In the genomic region with DNA sequence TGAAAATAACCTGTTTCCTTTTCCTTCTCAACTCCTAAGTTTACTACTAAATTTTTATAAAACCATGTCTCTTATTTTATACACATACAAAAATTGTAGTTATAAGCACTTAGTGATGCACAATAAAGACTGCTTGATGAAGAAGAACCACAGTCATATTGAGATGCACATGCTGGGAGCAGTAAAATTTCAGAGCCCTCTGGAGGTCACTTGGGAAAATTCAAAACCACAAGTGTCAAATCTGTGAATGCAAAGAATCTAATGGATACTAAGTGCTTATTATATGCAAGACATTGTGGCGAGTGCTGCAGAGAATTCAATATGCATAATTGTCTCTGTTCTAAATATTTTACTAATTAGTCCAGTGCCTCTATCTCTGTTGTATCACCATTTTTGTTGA, we compare ENCODE assay signal across 13 cellular contexts.
DNase-seq lines count a peak whose midpoint lies in the region; TF ChIP-seq lines count a peak whose summit lies in the region.
"Had no signal": no experiment of that assay in that cellular context is flagged by ENCODE, and none has a peak within 500 bp of the region (broad histone marks: within the 10 kb centered on the region; RNA-seq: fewer than 3 reads in every experiment).

No MANE protein-coding gene starts in this region.

- peaks cover 39% of the 10 kb centered on the region for H3K27me3 ChIP-seq in neural progenitor cell
- H3K27me3 ChIP-seq: gastrocnemius medialis had no signal

- peak; percentile 29 for TF ChIP-seq CTCF in LNCaP clone FGC (IDR thresholded peaks at IDR 0.05; ENCODE audit: control insufficient read depth, extremely low read depth, insufficient read depth)
- peak; percentile 36 for TF ChIP-seq CTCF in astrocyte of the cerebellum (IDR thresholded peaks at IDR 0.05; ENCODE audit: low read depth, low read length, missing control alignments)
- peak; percentile 30 for TF ChIP-seq CTCF in neural progenitor cell (IDR thresholded peaks at IDR 0.05)

- no peaks in the 10 kb centered on the region for H4K20me1 ChIP-seq in neural progenitor cell (ENCODE audit: low read depth)

- H3K79me2 ChIP-seq in neural progenitor cell (ENCODE audit: low read depth), result no peaks in the 10 kb centered on the region

- peaks cover 11% of the 10 kb centered on the region for H3F3A ChIP-seq in neural progenitor cell (ENCODE audit: low read depth)

- DNase-seq in NCI-H1417 (lab: John Stamatoyannopoulos, UW), result peak in 2 of 3 experiments; percentile 2 to 3
- no peak for DNase-seq in NCI-H1417 treated with DMSO at 0.1 percent for 48 hours (lab: John Stamatoyannopoulos, UW)
- DNase-seq in LNCaP clone FGC (ENCODE audit: low read depth), result no peak
- DNase-seq in astrocyte of the cerebellum (ENCODE audit: low read depth), result no peak
- DNase-seq in neural progenitor cell (ENCODE audit: low spot score), result no peak
- no peak for DNase-seq in NCI-H2029 (lab: John Stamatoyannopoulos, UW)
- DNase-seq in kidney tubule cell (ENCODE audit: low spot score), result no peak
- DNase-seq in NOMO-1 (lab: John Stamatoyannopoulos, UW; ENCODE audit: unreplicated experiment in 2 of 2), result no peak
- DNase-seq: activated CD4-positive, alpha-beta T cell treated with anti-CD3 and anti-CD28 coated beads, Interleukin-2, amount 10 ng/mL, durations not matched to agents 7 days and 5 days; activated T-cell treated with anti-CD3 and anti-CD28 coated beads, Interleukin-2, amount 50 U/mL, for 72 hours; effector CD8-positive, alpha-beta T cell; gastrocnemius medialis; stimulated activated CD8-positive, alpha-beta memory T cell treated with anti-CD3 and anti-CD28 coated beads, Interleukin-4, amount 100 ng/mL, for 48 hours had no signal

- in situ Hi-C loops in astrocyte of the cerebellum (cut with HindIII; ENCODE audit: low sequenced_read_pairs), result no loop called here

- H3K4me1 Mint-ChIP-seq in neural progenitor cell, result peaks cover 18% of the 10 kb centered on the region
- H3K4me1 Mint-ChIP-seq: activated CD4-positive, alpha-beta T cell treated with anti-CD3 and anti-CD28 coated beads, Interleukin-2, amount 10 ng/mL, durations not matched to agents 7 days and 5 days had no signal

- H3K36me3 Mint-ChIP-seq in neural progenitor cell, result no peaks in the 10 kb centered on the region

- no peak overlapping the region for H3K27ac Mint-ChIP-seq in neural progenitor cell
- H3K27ac Mint-ChIP-seq: activated CD4-positive, alpha-beta T cell treated with anti-CD3 and anti-CD28 coated beads, Interleukin-2, amount 10 ng/mL, durations not matched to agents 7 days and 5 days; activated T-cell treated with anti-CD3 and anti-CD28 coated beads, Interleukin-2, amount 50 U/mL, for 72 hours had no signal

- H3K4me3 ChIP-seq in LNCaP clone FGC (ENCODE audit: low read depth, low read length) (no peak overlapping the region), astrocyte of the cerebellum (ENCODE audit: low read depth, low read length) (no peak overlapping the region), neural progenitor cell (no peak overlapping the region)
- H3K4me3 ChIP-seq: gastrocnemius medialis had no signal

- no peak overlapping the region for H3K9ac ChIP-seq in neural progenitor cell

- H3K36me3 ChIP-seq in neural progenitor cell, result no peaks in the 10 kb centered on the region
- H3K36me3 ChIP-seq: gastrocnemius medialis had no signal

- no peak overlapping the region for H3K4me2 ChIP-seq in neural progenitor cell

- no peaks in the 10 kb centered on the region for H3K9me3 ChIP-seq in neural progenitor cell (ENCODE audit: low read depth)
- H3K9me3 ChIP-seq: gastrocnemius medialis had no signal

- H2AFZ ChIP-seq in neural progenitor cell (replicated peaks), result no peak overlapping the region

- peaks cover 5% of the 10 kb centered on the region for H3K4me1 ChIP-seq in neural progenitor cell
- H3K4me1 ChIP-seq: gastrocnemius medialis had no signal

- no peaks in the 10 kb centered on the region for H3K27me3 Mint-ChIP-seq in neural progenitor cell (ENCODE audit: insufficient read depth, low read depth)
- H3K27me3 Mint-ChIP-seq: activated CD4-positive, alpha-beta T cell treated with anti-CD3 and anti-CD28 coated beads, Interleukin-2, amount 10 ng/mL, durations not matched to agents 7 days and 5 days had no signal

- no peak overlapping the region for H3K27ac ChIP-seq in neural progenitor cell
- H3K27ac ChIP-seq: gastrocnemius medialis had no signal

- no peaks in the 10 kb centered on the region for H3K9me3 Mint-ChIP-seq in neural progenitor cell
- H3K9me3 Mint-ChIP-seq: activated CD4-positive, alpha-beta T cell treated with anti-CD3 and anti-CD28 coated beads, Interleukin-2, amount 10 ng/mL, durations not matched to agents 7 days and 5 days had no signal

- no peak overlapping the region for H3K4me3 Mint-ChIP-seq in neural progenitor cell
- H3K4me3 Mint-ChIP-seq: activated CD4-positive, alpha-beta T cell treated with anti-CD3 and anti-CD28 coated beads, Interleukin-2, amount 10 ng/mL, durations not matched to agents 7 days and 5 days; activated T-cell treated with anti-CD3 and anti-CD28 coated beads, Interleukin-2, amount 50 U/mL, for 72 hours had no signal

Comparison
In these comparisons a context has a peak if more than half of its experiments do, and no peak if none do; other contexts are left out.
1. DNase-seq: peak in NCI-H1417 (2 of 3); none in NCI-H1417 treated with DMSO at 0.1 percent for 48 hours (single experiment), LNCaP clone FGC (single experiment), astrocyte of the cerebellum (single experiment), neural progenitor cell (single experiment), NCI-H2029 (single experiment), kidney tubule cell (single experiment) and NOMO-1 (0 of 2).
2. Peak in every context shown above with its lines, with median percentiles within 50 percentile points of each other: CTCF ChIP-seq.